In the genomic region with DNA sequence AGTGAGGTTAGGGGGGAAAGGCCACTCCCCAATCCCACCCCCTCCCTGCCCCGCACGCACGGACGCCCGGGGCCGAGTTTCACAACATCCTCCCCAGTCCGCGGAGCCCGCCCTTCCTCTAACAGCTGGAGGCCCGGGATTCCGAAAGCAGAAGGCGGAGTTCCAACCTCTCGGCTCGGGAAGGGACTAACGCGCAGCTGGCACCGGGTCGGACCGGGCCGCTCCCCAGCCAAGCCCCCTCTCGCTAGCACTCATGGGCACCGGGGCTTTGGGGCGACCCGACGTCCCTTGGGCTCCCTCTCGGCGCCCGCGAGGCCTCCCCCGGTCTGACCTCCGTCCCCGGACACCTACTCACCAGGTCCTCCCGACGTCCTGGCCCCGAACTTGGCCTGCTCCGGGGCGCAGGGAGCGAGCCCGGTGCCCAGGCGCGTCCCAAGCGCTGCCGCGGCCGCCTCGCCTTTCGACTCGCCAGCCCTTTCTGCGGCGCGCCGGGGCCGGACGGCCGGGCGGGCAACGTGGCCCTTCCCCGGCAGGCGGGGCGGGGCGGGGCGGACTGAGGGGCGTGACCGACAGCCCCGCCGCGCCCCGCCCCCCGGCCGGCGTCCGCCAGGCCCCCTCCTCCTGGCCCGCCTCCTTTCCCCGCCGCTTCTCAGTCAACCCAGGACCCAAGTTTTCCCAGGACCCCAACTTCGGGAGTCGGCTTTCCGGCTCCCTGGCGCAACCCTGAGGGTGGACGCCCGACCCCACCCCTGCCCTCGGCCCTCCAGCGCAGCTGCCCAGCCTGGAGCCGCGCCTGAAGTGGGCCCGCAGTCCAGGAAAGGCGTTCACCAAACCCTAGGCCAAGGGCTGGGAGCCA, we compare ENCODE assay signal across 1 cellular context.
TF ChIP-seq lines count a peak whose summit lies in the region.

Gene MGAT1 (minus strand): TSS at position 482 of the 856 bp plus-strand sequence. CDS start 9,835 bp downstream, outside the sequence.

TF ChIP-seq in HEK293, 187 proteins besides CTCF, POLR2A, EP300 and RAD21 (continued from another document and continues in another):
- TF ChIP-seq ZNF280D (tag by site-specific recombination; IDR thresholded peaks at IDR 0.05) (no peak), ZNF544 (tag by site-specific recombination; IDR thresholded peaks at IDR 0.05) (no peak), ZNF48 (tag by site-specific recombination; IDR thresholded peaks at IDR 0.05) (no peak), ZNF629 (tag by site-specific recombination; IDR thresholded peaks at IDR 0.05) (peak; percentile 18; the same call in 1 of the 2 replicates), ZNF654 (tag by site-specific recombination; IDR thresholded peaks at IDR 0.05; ENCODE audit: low read depth) (no peak), ZNF223 (tag by site-specific recombination; IDR thresholded peaks at IDR 0.05) (no peak), MZF1 (tag by site-specific recombination; IDR thresholded peaks at IDR 0.05; ENCODE audit: borderline replicate concordance) (no peak), ZFP41 (tag by site-specific recombination; IDR thresholded peaks at IDR 0.05; ENCODE audit: borderline replicate concordance) (no peak), GLIS2 (tag by site-specific recombination; IDR thresholded peaks at IDR 0.05) (peak; percentile 35; the same call in 1 of the 2 replicates), ZNF157 (tag by site-specific recombination; IDR thresholded peaks at IDR 0.05) (no peak), ZFP37 (tag by site-specific recombination; IDR thresholded peaks at IDR 0.05) (peak; percentile 80), PRDM10 (tag by site-specific recombination; IDR thresholded peaks at IDR 0.05) (peak; percentile 53; the same call in 1 of the 2 replicates), ZNF138 (tag by site-specific recombination; IDR thresholded peaks at IDR 0.05; ENCODE audit: borderline replicate concordance) (no peak), ZNF280C (tag by site-specific recombination; IDR thresholded peaks at IDR 0.05) (no peak), ZNF121 (tag by site-specific recombination; IDR thresholded peaks at IDR 0.05) (no peak), KLF16 (tag by site-specific recombination; IDR thresholded peaks at IDR 0.05) (no peak), ZNF747 (tag by site-specific recombination; IDR thresholded peaks at IDR 0.05) (no peak), ZFP69B (tag by site-specific recombination; IDR thresholded peaks at IDR 0.05) (no peak), ZBTB17 (tag by site-specific recombination; IDR thresholded peaks at IDR 0.05) (no peak), MEIS1 (CRISPR knock-in tag; IDR thresholded peaks at IDR 0.05; ENCODE audit: borderline replicate concordance) (no peak), ZNF146 (tag by site-specific recombination; IDR thresholded peaks at IDR 0.05) (no peak), GLIS1 (tag by site-specific recombination; IDR thresholded peaks at IDR 0.05) (peak; percentile 23; the same call in 1 of the 2 replicates), ZNF341 (tag by site-specific recombination; IDR thresholded peaks at IDR 0.05; ENCODE audit: low read depth) (no peak), ZNF843 (tag by site-specific recombination; IDR thresholded peaks at IDR 0.05) (peak; percentile 48), OSR2 (tag by site-specific recombination; IDR thresholded peaks at IDR 0.05) (no peak), ZNF324 (tag by site-specific recombination; IDR thresholded peaks at IDR 0.05) (peak; percentile 64; the same call in 1 of the 2 replicates), ZNF175 (tag by site-specific recombination; IDR thresholded peaks at IDR 0.05) (no peak), ZBTB10 (tag by site-specific recombination; IDR thresholded peaks at IDR 0.05) (no peak; the same call in 1 of the 2 replicates), ZSCAN18 (tag by site-specific recombination; IDR thresholded peaks at IDR 0.05) (no peak)
- TF ChIP-seq, protein P1, sequence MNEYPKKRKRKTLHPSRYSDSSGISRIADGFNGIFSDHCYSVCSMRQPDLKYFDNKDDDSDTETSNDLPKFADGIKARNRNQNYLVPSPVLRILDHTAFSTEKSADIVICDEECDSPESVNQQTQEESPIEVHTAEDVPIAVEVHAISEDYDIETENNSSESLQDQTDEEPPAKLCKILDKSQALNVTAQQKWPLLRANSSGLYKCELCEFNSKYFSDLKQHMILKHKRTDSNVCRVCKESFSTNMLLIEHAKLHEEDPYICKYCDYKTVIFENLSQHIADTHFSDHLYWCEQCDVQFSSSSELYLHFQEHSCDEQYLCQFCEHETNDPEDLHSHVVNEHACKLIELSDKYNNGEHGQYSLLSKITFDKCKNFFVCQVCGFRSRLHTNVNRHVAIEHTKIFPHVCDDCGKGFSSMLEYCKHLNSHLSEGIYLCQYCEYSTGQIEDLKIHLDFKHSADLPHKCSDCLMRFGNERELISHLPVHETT (tag by site-specific recombination; IDR thresholded peaks at IDR 0.05), result no peak
- TF ChIP-seq, protein P2, sequence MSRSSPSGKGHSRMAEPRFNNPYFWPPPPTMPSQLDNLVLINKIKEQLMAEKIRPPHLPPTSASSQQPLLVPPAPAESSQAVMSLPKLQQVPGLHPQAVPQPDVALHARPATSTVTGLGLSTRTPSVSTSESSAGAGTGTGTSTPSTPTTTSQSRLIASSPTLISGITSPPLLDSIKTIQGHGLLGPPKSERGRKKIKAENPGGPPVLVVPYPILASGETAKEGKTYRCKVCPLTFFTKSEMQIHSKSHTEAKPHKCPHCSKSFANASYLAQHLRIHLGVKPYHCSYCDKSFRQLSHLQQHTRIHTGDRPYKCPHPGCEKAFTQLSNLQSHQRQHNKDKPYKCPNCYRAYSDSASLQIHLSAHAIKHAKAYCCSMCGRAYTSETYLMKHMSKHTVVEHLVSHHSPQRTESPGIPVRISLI (tag by site-specific recombination; IDR thresholded peaks at IDR 0.05), result no peak
- TF ChIP-seq, protein P3, sequence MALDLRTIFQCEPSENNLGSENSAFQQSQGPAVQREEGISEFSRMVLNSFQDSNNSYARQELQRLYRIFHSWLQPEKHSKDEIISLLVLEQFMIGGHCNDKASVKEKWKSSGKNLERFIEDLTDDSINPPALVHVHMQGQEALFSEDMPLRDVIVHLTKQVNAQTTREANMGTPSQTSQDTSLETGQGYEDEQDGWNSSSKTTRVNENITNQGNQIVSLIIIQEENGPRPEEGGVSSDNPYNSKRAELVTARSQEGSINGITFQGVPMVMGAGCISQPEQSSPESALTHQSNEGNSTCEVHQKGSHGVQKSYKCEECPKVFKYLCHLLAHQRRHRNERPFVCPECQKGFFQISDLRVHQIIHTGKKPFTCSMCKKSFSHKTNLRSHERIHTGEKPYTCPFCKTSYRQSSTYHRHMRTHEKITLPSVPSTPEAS (tag by site-specific recombination; IDR thresholded peaks at IDR 0.05), result peak; percentile 25; the same call in 1 of the 2 replicates
- TF ChIP-seq, protein P4, sequence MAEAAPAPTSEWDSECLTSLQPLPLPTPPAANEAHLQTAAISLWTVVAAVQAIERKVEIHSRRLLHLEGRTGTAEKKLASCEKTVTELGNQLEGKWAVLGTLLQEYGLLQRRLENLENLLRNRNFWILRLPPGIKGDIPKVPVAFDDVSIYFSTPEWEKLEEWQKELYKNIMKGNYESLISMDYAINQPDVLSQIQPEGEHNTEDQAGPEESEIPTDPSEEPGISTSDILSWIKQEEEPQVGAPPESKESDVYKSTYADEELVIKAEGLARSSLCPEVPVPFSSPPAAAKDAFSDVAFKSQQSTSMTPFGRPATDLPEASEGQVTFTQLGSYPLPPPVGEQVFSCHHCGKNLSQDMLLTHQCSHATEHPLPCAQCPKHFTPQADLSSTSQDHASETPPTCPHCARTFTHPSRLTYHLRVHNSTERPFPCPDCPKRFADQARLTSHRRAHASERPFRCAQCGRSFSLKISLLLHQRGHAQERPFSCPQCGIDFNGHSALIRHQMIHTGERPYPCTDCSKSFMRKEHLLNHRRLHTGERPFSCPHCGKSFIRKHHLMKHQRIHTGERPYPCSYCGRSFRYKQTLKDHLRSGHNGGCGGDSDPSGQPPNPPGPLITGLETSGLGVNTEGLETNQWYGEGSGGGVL (tag by site-specific recombination; IDR thresholded peaks at IDR 0.05), result peak; percentile 89
